14 cellular contexts compared by ENCODE assay signal in the genomic region with DNA sequence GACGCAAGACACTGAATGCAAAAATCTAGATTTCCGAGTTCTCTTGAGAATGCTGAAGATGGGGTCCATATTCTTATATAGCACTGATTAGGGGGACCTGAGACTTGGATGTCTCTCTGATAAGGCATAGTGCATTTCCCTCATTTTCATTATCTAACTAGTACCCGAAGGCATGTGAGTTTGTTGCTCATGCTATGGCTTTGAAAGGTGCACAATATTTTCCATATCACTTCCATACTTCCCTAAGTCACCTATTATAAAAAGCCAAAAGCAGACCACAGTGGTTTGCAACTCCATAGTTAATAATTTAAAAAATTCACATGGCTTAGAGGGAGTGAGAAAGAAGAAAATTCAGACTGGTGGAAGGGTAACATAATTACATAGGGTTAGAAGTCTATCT. TPM values are rescaled to one million over a fixed set of nuclear protein-coding genes. Genes with fewer than 3 reads are reported as not detected.
DNase-seq lines count a peak whose midpoint lies in the region; ATAC-seq and TF ChIP-seq lines count a peak whose summit lies in the region.
"Had no signal": no experiment of that assay in that cellular context is flagged by ENCODE, and none has a peak within 500 bp of the region (broad histone marks: within the 10 kb centered on the region; RNA-seq: fewer than 3 reads in every experiment).

No MANE protein-coding gene starts in this region.

- H3K27ac ChIP-seq in Panc1 (ENCODE audit: low read length) (no peak overlapping the region), adrenal gland (no peak overlapping the region), suprapubic skin (no peak overlapping the region)
- H3K27ac ChIP-seq: cardiac muscle cell had no signal

- in situ Hi-C loops in Panc1 (cut with HindIII; ENCODE audit: low pct_unique_long_range_greater_than_20kb, low sequenced_read_pairs): no loop called here

- CTCF ChIA-PET in activated CD4-positive, alpha-beta T cell treated with anti-CD3 and anti-CD28 coated beads for 36 hours (lab: Charles Lee): interaction anchor here (1.1 kb wide), 1 partner anchor 13 kb away, joined by 3 read pairs; no protein-coding TSS in a partner anchor
- CTCF ChIA-PET in Panc1 (lab: Charles Lee): no interaction called here

- H3K4me1 Mint-ChIP-seq in activated CD4-positive, alpha-beta T cell treated with anti-CD3 and anti-CD28 coated beads for 36 hours: peaks cover 40% of the 10 kb centered on the region
- H3K4me1 Mint-ChIP-seq in effector memory CD8-positive, alpha-beta T cell (ENCODE audit: low read depth in 2 of 2): peaks cover 20 to 46% of the 10 kb centered on the region in 2 donors

- no peak overlapping the region for H2AFZ ChIP-seq in neuron (ENCODE audit: low read depth, low read length)

- H3K27me3 ChIP-seq in Panc1 (ENCODE audit: control insufficient read depth, insufficient read depth, low read length): no peaks in the 10 kb centered on the region
- H3K27me3 ChIP-seq in neuron (ENCODE audit: insufficient read depth, low read length): no peaks in the 10 kb centered on the region
- H3K27me3 ChIP-seq in adrenal gland: no peaks in the 10 kb centered on the region
- no peaks in the 10 kb centered on the region for H3K27me3 ChIP-seq in suprapubic skin
- H3K27me3 ChIP-seq: cardiac muscle cell, transverse colon had no signal

- peaks cover 10% of the 10 kb centered on the region for H3K36me3 Mint-ChIP-seq in activated CD4-positive, alpha-beta T cell treated with anti-CD3 and anti-CD28 coated beads for 36 hours (ENCODE audit: low read depth)
- peaks cover 17% of the 10 kb centered on the region for H3K36me3 Mint-ChIP-seq in effector memory CD8-positive, alpha-beta T cell (ENCODE audit: insufficient read depth)

- TF ChIP-seq CTCF in Panc1 (IDR thresholded peaks at IDR 0.05) (no peak), adrenal gland (IDR thresholded peaks at IDR 0.05) (no peak), suprapubic skin (IDR thresholded peaks at IDR 0.05) (no peak)

- ATAC-seq in activated CD4-positive, alpha-beta T cell treated with anti-CD3 and anti-CD28 coated beads for 36 hours: no peak
- ATAC-seq in Panc1 (no peak), GM19397 (IDR thresholded peaks at IDR 0.05; ENCODE audit: unreplicated experiment) (no peak)
- ATAC-seq in effector memory CD8-positive, alpha-beta T cell (replicated peaks): no peak

- no peaks in the 10 kb centered on the region for H3K9me3 ChIP-seq in Panc1 (ENCODE audit: control insufficient read depth, insufficient read depth, low read depth, low read length)
- no peaks in the 10 kb centered on the region for H3K9me3 ChIP-seq in neuron (ENCODE audit: low read length)
- H3K9me3 ChIP-seq in adrenal gland (replicated peaks in 1 of 3): no peaks in the 10 kb centered on the region
- H3K9me3 ChIP-seq in suprapubic skin: no peaks in the 10 kb centered on the region
- H3K9me3 ChIP-seq: transverse colon had no signal

- no peaks in the 10 kb centered on the region for H3K36me3 ChIP-seq in Panc1 (ENCODE audit: control insufficient read depth, insufficient read depth, low read length)
- H3K36me3 ChIP-seq in neuron (ENCODE audit: insufficient read depth, low read length): peaks cover 4% of the 10 kb centered on the region
- no peaks in the 10 kb centered on the region for H3K36me3 ChIP-seq in adrenal gland (replicated peaks in 1 of 2)
- H3K36me3 ChIP-seq in suprapubic skin: no peaks in the 10 kb centered on the region
- H3K36me3 ChIP-seq: cardiac muscle cell, transverse colon had no signal

- POLR2A ChIA-PET in activated CD4-positive, alpha-beta T cell treated with anti-CD3 and anti-CD28 coated beads for 36 hours (lab: Charles Lee): interaction anchor here (0.7 kb wide), 1 partner anchor 632 kb away, joined by 3 read pairs; no protein-coding TSS in a partner anchor
- POLR2A ChIA-PET in Panc1 (lab: Charles Lee): no interaction called here

- intact Hi-C loops in activated CD4-positive, alpha-beta T cell treated with anti-CD3 and anti-CD28 coated beads for 36 hours (cut with DNase I, micrococcal nuclease): loop anchor here (5.0 to 10.0 kb wide), 3 partner anchors 69 to 614 kb away; no protein-coding TSS in a partner anchor
- intact Hi-C loops in Panc1 (cut with micrococcal nuclease; ENCODE audit: unreplicated experiment): loop anchor here (10.0 kb wide), 1 partner anchor 204 kb away; the partner anchor contains the start of gene FAR1
- intact Hi-C loops in adrenal gland (cut with DNase I): loop anchor here in 1 of 2 donors (10.0 kb wide), 1 partner anchor 106 kb away; no protein-coding TSS in a partner anchor

- H3K4me3 Mint-ChIP-seq in activated CD4-positive, alpha-beta T cell treated with anti-CD3 and anti-CD28 coated beads for 36 hours: peak overlapping the region; percentile 95
- H3K4me3 Mint-ChIP-seq in effector memory CD8-positive, alpha-beta T cell: peak overlapping the region; percentile 100

- DNase-seq in activated CD4-positive, alpha-beta T cell treated with anti-CD3 and anti-CD28 coated beads for 36 hours: no peak
- DNase-seq in activated CD4-positive, alpha-beta T cell treated with anti-CD3 and anti-CD28 coated beads for 4 hours: no peak
- DNase-seq in Panc1 (ENCODE audit: low read depth, low spot score): no peak
- no peak for DNase-seq in effector memory CD8-positive, alpha-beta T cell
- DNase-seq in adrenal gland: no peak
- DNase-seq in suprapubic skin (ENCODE audit: low spot score in 2 of 2): no peak
- DNase-seq: NCI-H2029 treated with DMSO at 0.1 percent for 48 hours, transverse colon had no signal

- H3K9me3 Mint-ChIP-seq in activated CD4-positive, alpha-beta T cell treated with anti-CD3 and anti-CD28 coated beads for 36 hours (ENCODE audit: low read depth): no peaks in the 10 kb centered on the region
- no peaks in the 10 kb centered on the region for H3K9me3 Mint-ChIP-seq in effector memory CD8-positive, alpha-beta T cell

- no peak for TF ChIP-seq EP300 in suprapubic skin (IDR thresholded peaks at IDR 0.05)

- TSS peak; percentile 65 for BruUV-seq in Panc1 (replicated peaks; lab: Mats Ljungman, UMichigan)

- no peak overlapping the region for H3K27ac Mint-ChIP-seq in activated CD4-positive, alpha-beta T cell treated with anti-CD3 and anti-CD28 coated beads for 36 hours
- H3K27ac Mint-ChIP-seq in effector memory CD8-positive, alpha-beta T cell: peak overlapping the region in 1 of 2 donors; percentile 100

- 81 to 91% (median 87%) methylated on average over 3 of the region's 3 CpGs for WGBS in adrenal gland, 4 donors
- 85% methylated on average over 3 of the region's 3 CpGs for WGBS in suprapubic skin

- H3K27me3 Mint-ChIP-seq in activated CD4-positive, alpha-beta T cell treated with anti-CD3 and anti-CD28 coated beads for 36 hours: no peaks in the 10 kb centered on the region
- H3K27me3 Mint-ChIP-seq in effector memory CD8-positive, alpha-beta T cell: no peaks in the 10 kb centered on the region

- H3K4me3 ChIP-seq in Panc1 (ENCODE audit: low read depth in 2 of 2, low read length in 2 of 2) (no peak overlapping the region), neuron (ENCODE audit: low read length) (peak overlapping the region; percentile 76), adrenal gland (no peak overlapping the region), suprapubic skin (no peak overlapping the region)
- H3K4me3 ChIP-seq: cardiac muscle cell had no signal

- H3K4me1 ChIP-seq in Panc1 (ENCODE audit: control insufficient read depth, insufficient read depth, low read length) (peaks cover 9% of the 10 kb centered on the region), neuron (ENCODE audit: insufficient read depth, low read length) (peaks cover 30% of the 10 kb centered on the region), adrenal gland (replicated peaks in 1 of 2) (peaks cover 8 to 21% of the 10 kb centered on the region in 2 donors), suprapubic skin (peaks cover 15% of the 10 kb centered on the region)

- TF ChIP-seq POLR2A in adrenal gland (IDR thresholded peaks at IDR 0.05) (no peak), suprapubic skin (IDR thresholded peaks at IDR 0.05) (no peak)

RNA-seq across cellular contexts. Expression of gene BTBD10, which starts 1.7 kb away (rescaled TPM):
- total RNA-seq in activated CD4-positive, alpha-beta T cell treated with anti-CD3 and anti-CD28 coated beads for 36 hours: 10 to 100 TPM; 20.1 to 25.4 TPM
- total RNA-seq in Panc1 (2021; ENCODE audit: unreplicated experiment) (29.6 TPM), adrenal gland (10 to 100 TPM; 16.6 to 39.8 (median 21.9) TPM), suprapubic skin (10 to 100 TPM; 22.3 to 29.1 (median 25.7) TPM)
- 19.2 TPM for polyA plus RNA-seq in Panc1 (2012; ENCODE audit: insufficient read length)
- polyA plus RNA-seq in adrenal gland: 10 to 100 TPM in 2 of 3 donors, 1 to 10 TPM in 1; 9.3 to 27.6 (median 10.4) TPM

RNA-seq across cellular contexts. Expression of gene PTH, which starts 34.5 kb away (rescaled TPM):
- not detected for total RNA-seq in activated CD4-positive, alpha-beta T cell treated with anti-CD3 and anti-CD28 coated beads for 36 hours
- total RNA-seq in Panc1 (2021; ENCODE audit: unreplicated experiment): not detected
- polyA plus RNA-seq in Panc1 (2012; ENCODE audit: insufficient read length): not detected
- not detected for total RNA-seq in adrenal gland
- polyA plus RNA-seq in adrenal gland: not detected
- not detected for total RNA-seq in suprapubic skin
- total RNA-seq: A673, cardiac muscle cell, skeletal muscle tissue, transverse colon had no signal
- polyA plus RNA-seq: cardiac muscle cell, esophagus had no signal
